6 cellular contexts compared by ENCODE assay signal in genomic region chr7:144418931-144419330, GRCh38. TPM values are rescaled to one million over a fixed set of nuclear protein-coding genes. Genes with fewer than 3 reads are reported as not detected.
"Had no signal": no experiment of that assay in that cellular context is flagged by ENCODE, and none has a peak within 500 bp of the region (broad histone marks: within the 10 kb centered on the region; RNA-seq: fewer than 3 reads in every experiment).

No MANE protein-coding gene starts in this region.

RNA-seq across cellular contexts. Expression of gene NOBOX, which starts 15.4 kb away (rescaled TPM):
- total RNA-seq: K562, MCF 10A, NCI-H460, SK-MEL-5 had no signal
- polyA plus RNA-seq: IgD-negative memory B cell, K562, SK-N-SH had no signal
